ENCODE assay signal across 8 cellular contexts in genomic region chr5:140240987-140241706, GRCh38.
DNase-seq lines count a peak whose midpoint lies in the region; ATAC-seq, FAIRE-seq and TF ChIP-seq lines count a peak whose summit lies in the region.

No MANE protein-coding gene starts in this region.

- H2AFZ ChIP-seq in HepG2 (ENCODE audit: low read length): no peak overlapping the region

- H4K20me1 ChIP-seq in HepG2 (ENCODE audit: insufficient read depth, low read length): no peaks in the 10 kb centered on the region

- H3K4me1 Mint-ChIP-seq in CD8-positive, alpha-beta memory T cell: peaks cover 4 to 8% (median 4%) of the 10 kb centered on the region in 3 donors

- H3K27me3 ChIP-seq in HepG2 (ENCODE audit: control insufficient read depth in 1 of 2, insufficient read depth in 2 of 2, low read length in 2 of 2) (no peaks in the 10 kb centered on the region), suprapubic skin (no peaks in the 10 kb centered on the region)
- no peaks in the 10 kb centered on the region for H3K27me3 ChIP-seq in CD8-positive, alpha-beta memory T cell (ENCODE audit: insufficient read depth, low read length, poor library complexity, severe bottlenecking)

- peak overlapping the region; percentile 67 for H3K4me2 ChIP-seq in HepG2 (ENCODE audit: low read depth, low read length)

- BruUV-seq in HepG2 (replicated peaks; lab: Mats Ljungman, UMichigan): TSS peak; percentile 29

- no peak for TF ChIP-seq RAD21 in HepG2 (CRISPR knock-in tag; IDR thresholded peaks at IDR 0.05)

- CTCF ChIA-PET in HepG2 (lab: Yijun Ruan, JAX; ENCODE audit: low intra/inter-chr PET ratio, low total read pairs): interaction anchor here (1.8 kb wide), 1 partner anchor 116 kb away, joined by 7 read pairs; no protein-coding TSS in a partner anchor
- CTCF ChIA-PET in CD8-positive, alpha-beta memory T cell (lab: Charles Lee): interaction anchor here (1.3 to 7.4 kb wide), 4 partner anchors 95 to 133 kb away, joined by 3 to 69 read pairs (median 5); partner anchors contain the start of gene SLC4A9

- TF ChIP-seq EP300 in HepG2 (IDR thresholded peaks at IDR 0.05; ENCODE audit: low read depth in 2 of 2, low read length in 2 of 2) (no peak), HepG2 (CRISPR knock-in tag; IDR thresholded peaks at IDR 0.05; ENCODE audit: borderline replicate concordance) (0 out of 2 replicates have a peak, but pooled peaks have one; percentile 6), suprapubic skin (IDR thresholded peaks at IDR 0.05) (no peak)

- FAIRE-seq in HepG2 (lab: Jason Lieb, UNC): peak; percentile 70

- no peak overlapping the region for H3K4me3 Mint-ChIP-seq in CD8-positive, alpha-beta memory T cell

- peak overlapping the region; percentile 63 for H3K9ac ChIP-seq in HepG2 (ENCODE audit: insufficient read depth, low read depth, low read length)

- H3K27ac Mint-ChIP-seq in CD8-positive, alpha-beta memory T cell: peak overlapping the region in 1 of 8 donors; percentile 55

- TF ChIP-seq POLR2A in HepG2 (IDR thresholded peaks at IDR 0.05; ENCODE audit: insufficient read depth in 1 of 2, low read depth in 2 of 2, low read length in 2 of 2) (peak in 1 of 2 experiments; percentile 26; a peak in 1 of 4 replicates), suprapubic skin (IDR thresholded peaks at IDR 0.05) (no peak)

- H3K79me2 ChIP-seq in HepG2 (ENCODE audit: insufficient read depth, low read length): no peaks in the 10 kb centered on the region

- DNase-seq in ELF-1 (ENCODE audit: low read depth, low spot score): peak; percentile 96
- DNase-seq in NCI-H446 treated with DMSO at 0.1 percent for 48 hours (lab: John Stamatoyannopoulos, UW): peak; percentile 48
- peak; percentile 90 for DNase-seq in coronary artery (ENCODE audit: low spot score)
- DNase-seq in HepG2 (ENCODE audit: low spot score): peak; percentile 79
- peak; percentile 86 to 87 for DNase-seq in suprapubic skin (ENCODE audit: low spot score in 2 of 2)
- DNase-seq in T-helper 2 cell: no peak
- no peak for DNase-seq in CD8-positive, alpha-beta memory T cell
- no peak for DNase-seq in activated T-cell treated with anti-CD3 and anti-CD28 coated beads, Interleukin-2, amount 50 U/mL, for 1 hour

- intact Hi-C loops in HepG2 (cut with micrococcal nuclease; ENCODE audit: unreplicated experiment): no loop called here

- no peaks in the 10 kb centered on the region for H3K9me3 Mint-ChIP-seq in CD8-positive, alpha-beta memory T cell

- H3K9me3 ChIP-seq in HepG2 (ENCODE audit: low read length): no peaks in the 10 kb centered on the region
- no peaks in the 10 kb centered on the region for H3K9me3 ChIP-seq in suprapubic skin
- H3K9me3 ChIP-seq in CD8-positive, alpha-beta memory T cell (ENCODE audit: low read length): no peaks in the 10 kb centered on the region

- peaks cover 0 to 23% (median 5%) of the 10 kb centered on the region in 3 donors for H3K36me3 Mint-ChIP-seq in CD8-positive, alpha-beta memory T cell

- H3K27me3 Mint-ChIP-seq in CD8-positive, alpha-beta memory T cell: no peaks in the 10 kb centered on the region

- peak; percentile 75 for ATAC-seq in HepG2

- 6% methylated on average over 5 of the region's 9 CpGs for WGBS in HepG2 (ENCODE audit: low lambda C conversion rate)
- 25% methylated on average over 8 of the region's 9 CpGs for WGBS in suprapubic skin

- POLR2A ChIA-PET in HepG2 (lab: Yijun Ruan, JAX): interaction anchor here (0.7 to 1.5 kb wide), 6 partner anchors 17 to 118 kb away, joined by 3 to 8 read pairs (median 4); partner anchors contain the start of gene HBEGF
- POLR2A ChIA-PET in CD8-positive, alpha-beta memory T cell (lab: Charles Lee): no interaction called here

- H3K4me3 ChIP-seq in coronary artery (no peak overlapping the region), HepG2 (replicated peaks in 1 of 3; ENCODE audit: insufficient read depth in 1 of 3, low read depth in 2 of 3, low read length in 3 of 3) (peak overlapping the region; percentile 0 to 54 (median 12); a peak in 2 of 6 replicates), suprapubic skin (no peak overlapping the region)
- no peak overlapping the region for H3K4me3 ChIP-seq in CD8-positive, alpha-beta memory T cell (ENCODE audit: low read length)

- TF ChIP-seq CTCF in coronary artery (IDR thresholded peaks at IDR 0.05) (no peak), HepG2 (CRISPR knock-in tag; IDR thresholded peaks at IDR 0.05) (no peak), suprapubic skin (IDR thresholded peaks at IDR 0.05) (no peak)

- peak overlapping the region; percentile 17 to 52 for H3K27ac ChIP-seq in coronary artery
- H3K27ac ChIP-seq in HepG2 (ENCODE audit: extremely low read length, insufficient read depth, low read length): peak overlapping the region; percentile 84
- H3K27ac ChIP-seq in suprapubic skin: peak overlapping the region; percentile 59
- no peak overlapping the region for H3K27ac ChIP-seq in CD8-positive, alpha-beta memory T cell (ENCODE audit: low read depth, low read length)

- H3K36me3 ChIP-seq in HepG2 (replicated peaks in 1 of 2; ENCODE audit: control insufficient read depth in 1 of 2, insufficient read depth in 2 of 2, low read length in 2 of 2) (peaks cover 3 to 25% of the 10 kb centered on the region in 2 experiments), suprapubic skin (peaks cover 12% of the 10 kb centered on the region)
- H3K36me3 ChIP-seq in CD8-positive, alpha-beta memory T cell (ENCODE audit: insufficient read depth, low read length): peaks cover 4% of the 10 kb centered on the region

- peaks cover 28% of the 10 kb centered on the region for H3K4me1 ChIP-seq in HepG2 (ENCODE audit: insufficient read depth, low read length)
- H3K4me1 ChIP-seq in suprapubic skin: peaks cover 65% of the 10 kb centered on the region
- H3K4me1 ChIP-seq in CD8-positive, alpha-beta memory T cell (ENCODE audit: insufficient read depth, low read length): peaks cover 10% of the 10 kb centered on the region

- in situ Hi-C loops in HepG2 (cut with HindIII; ENCODE audit: extremely low pct_ligation_motif_present, low pct_unique_long_range_greater_than_20kb): loop anchor here (5.0 kb wide), 1 partner anchor 121 kb away; the partner anchor contains the start of gene SLC4A9

TF ChIP-seq in HepG2, 621 proteins besides CTCF, POLR2A, EP300 and RAD21 (continues in another document):
- TF ChIP-seq ZNF639 (CRISPR knock-in tag; conservative IDR thresholded peaks at IDR 0.05): peak; percentile 33; the same call in 1 of the 2 replicates
- peak; percentile 40; the same call in 1 of the 2 replicates for TF ChIP-seq ZFX (CRISPR knock-in tag; IDR thresholded peaks at IDR 0.05; ENCODE audit: low read depth)
- 0 out of 2 replicates have a peak, but pooled peaks have one; percentile 37 for TF ChIP-seq PHF8 (CRISPR knock-in tag; IDR thresholded peaks at IDR 0.05)
- no peak for TF ChIP-seq PCBP1 (IDR thresholded peaks at IDR 0.05; ENCODE audit: borderline replicate concordance, low read depth, low read length)
- TF ChIP-seq TMF1 (CRISPR knock-in tag; IDR thresholded peaks at IDR 0.05; ENCODE audit: low read depth): 0 out of 2 replicates have a peak, but pooled peaks have one; percentile 37
- no peak for TF ChIP-seq RORA (CRISPR knock-in tag; IDR thresholded peaks at IDR 0.05)
- TF ChIP-seq ARID5B (CRISPR knock-in tag; IDR thresholded peaks at IDR 0.05): peak; percentile 8; the same call in 1 of the 2 replicates
- 0 out of 2 replicates have a peak, but pooled peaks have one; percentile 24 for TF ChIP-seq MEIS2 (CRISPR knock-in tag; IDR thresholded peaks at IDR 0.05)

Comparison
In these comparisons a context has a peak if more than half of its experiments do, and no peak if none do; other contexts are left out.
1. DNase-seq: peak in ELF-1 (single experiment), NCI-H446 treated with DMSO at 0.1 percent for 48 hours (single experiment), coronary artery (single experiment), HepG2 (single experiment) and suprapubic skin (2 of 2); none in T-helper 2 cell (0 of 5), CD8-positive, alpha-beta memory T cell (0 of 5) and activated T-cell treated with anti-CD3 and anti-CD28 coated beads, Interleukin-2, amount 50 U/mL, for 1 hour (single experiment).
2. H3K4me3 ChIP-seq: peak in HepG2 (3 of 3); none in coronary artery (single experiment), suprapubic skin (single experiment) and CD8-positive, alpha-beta memory T cell (single experiment).